ENCODE assay signal across 8 cellular contexts in genomic region chr5:159209438-159210305, GRCh38. TPM values are rescaled to one million over a fixed set of nuclear protein-coding genes. Genes with fewer than 3 reads are reported as not detected.
DNase-seq lines count a peak whose midpoint lies in the region; ATAC-seq and TF ChIP-seq lines count a peak whose summit lies in the region.

A gene with protein sequence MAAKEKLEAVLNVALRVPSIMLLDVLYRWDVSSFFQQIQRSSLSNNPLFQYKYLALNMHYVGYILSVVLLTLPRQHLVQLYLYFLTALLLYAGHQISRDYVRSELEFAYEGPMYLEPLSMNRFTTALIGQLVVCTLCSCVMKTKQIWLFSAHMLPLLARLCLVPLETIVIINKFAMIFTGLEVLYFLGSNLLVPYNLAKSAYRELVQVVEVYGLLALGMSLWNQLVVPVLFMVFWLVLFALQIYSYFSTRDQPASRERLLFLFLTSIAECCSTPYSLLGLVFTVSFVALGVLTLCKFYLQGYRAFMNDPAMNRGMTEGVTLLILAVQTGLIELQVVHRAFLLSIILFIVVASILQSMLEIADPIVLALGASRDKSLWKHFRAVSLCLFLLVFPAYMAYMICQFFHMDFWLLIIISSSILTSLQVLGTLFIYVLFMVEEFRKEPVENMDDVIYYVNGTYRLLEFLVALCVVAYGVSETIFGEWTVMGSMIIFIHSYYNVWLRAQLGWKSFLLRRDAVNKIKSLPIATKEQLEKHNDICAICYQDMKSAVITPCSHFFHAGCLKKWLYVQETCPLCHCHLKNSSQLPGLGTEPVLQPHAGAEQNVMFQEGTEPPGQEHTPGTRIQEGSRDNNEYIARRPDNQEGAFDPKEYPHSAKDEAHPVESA (minus strand): TSS chr5:159209553. CDS start chr5:159203617, 5,936 bp downstream.

- H3K36me3 Mint-ChIP-seq in endothelial cell (ENCODE audit: low read depth, unreplicated experiment): peaks cover 22% of the 10 kb centered on the region

- peaks cover 21% of the 10 kb centered on the region for H3K27me3 Mint-ChIP-seq in endothelial cell (ENCODE audit: unreplicated experiment)

- peaks cover 60% of the 10 kb centered on the region for H3K4me1 Mint-ChIP-seq in endothelial cell (ENCODE audit: unreplicated experiment)

- H3K4me3 Mint-ChIP-seq in endothelial cell (ENCODE audit: unreplicated experiment): peak within 1 kb of the TSS; percentile 98

- peak; percentile 66 for ATAC-seq in GM19467 (IDR thresholded peaks at IDR 0.05; ENCODE audit: unreplicated experiment)

- H3K27ac Mint-ChIP-seq in endothelial cell (ENCODE audit: unreplicated experiment): peak within 1 kb of the TSS; percentile 99

- no peaks in the 10 kb centered on the region for H3K9me3 Mint-ChIP-seq in endothelial cell (ENCODE audit: unreplicated experiment)

- peak; percentile 58 for DNase-seq in CMK (ENCODE audit: low read depth)
- DNase-seq in HPDE6-E6E7 (ENCODE audit: extremely low spot score): peak; percentile 79
- peak; percentile 51 for DNase-seq in NOMO-1 treated with DMSO at 0.1 percent for 48 hours (lab: John Stamatoyannopoulos, UW; ENCODE audit: unreplicated experiment)
- peak; percentile 84 for DNase-seq in activated CD8-positive, alpha-beta memory T cell treated with anti-CD3 and anti-CD28 coated beads, Interleukin-2, amount 50 U/mL, for 1 hour (ENCODE audit: extremely low read depth)
- DNase-seq in endothelial cell (ENCODE audit: low spot score): peak; percentile 76
- peak; percentile 78 for DNase-seq in middle frontal gyrus (ENCODE audit: extremely low spot score, low spot score)
- peak; percentile 89 to 90 for DNase-seq in stimulated activated CD8-positive, alpha-beta memory T cell treated with anti-CD3 and anti-CD28 coated beads, Interleukin-2, amount 100 ng/mL, for 48 hours (ENCODE audit: low read depth in 2 of 2)

- TF ChIP-seq CTCF in endothelial cell (IDR thresholded peaks at IDR 0.05; ENCODE audit: unreplicated experiment): no peak

RNA-seq across cellular contexts. Expression of the gene that starts here (rescaled TPM):
- 102 TPM for total RNA-seq in endothelial cell (ENCODE audit: unreplicated experiment)

Comparison
In these comparisons a context has a peak if more than half of its experiments do, and no peak if none do; other contexts are left out.
1. Peak in every context shown above with its lines: DNase-seq and ATAC-seq.